Comparison of ENCODE assay signal across 16 cellular contexts in genomic region chr2:9108210-9108967, GRCh38.
A peak's percentile ranks its signal among the peaks of the same experiment; 100 is the strongest.
DNase-seq lines count a peak whose midpoint lies in the region; ATAC-seq and TF ChIP-seq lines count a peak whose summit lies in the region.
"Had no signal": no experiment of that assay in that cellular context is flagged by ENCODE, and none has a peak within 500 bp of the region (broad histone marks: within the 10 kb centered on the region; RNA-seq: fewer than 3 reads in every experiment).

No MANE protein-coding gene starts in this region.

- no peaks in the 10 kb centered on the region for H3K27me3 ChIP-seq in upper lobe of left lung
- H3K27me3 ChIP-seq: brain microvascular endothelial cell had no signal

- no peak for TF ChIP-seq EP300 in upper lobe of left lung (IDR thresholded peaks at IDR 0.05)

- H3K9me3 ChIP-seq in upper lobe of left lung, result no peaks in the 10 kb centered on the region

- H3K4me3 ChIP-seq in upper lobe of left lung, result no peak overlapping the region
- H3K4me3 ChIP-seq: PC-9 had no signal

- peak in 1 of 2 donors; percentile 0 for ATAC-seq in upper lobe of left lung (ENCODE audit: low FRiP score in 2 of 2)
- ATAC-seq in GM18498 (IDR thresholded peaks at IDR 0.05; ENCODE audit: unreplicated experiment), result no peak
- ATAC-seq: activated T-helper 17 cell treated with anti-CD3 and anti-CD28 coated beads, Interleukin-2, amount 50 U/mL, for 72 hours had no signal

- H3K27ac ChIP-seq in upper lobe of left lung, result peak overlapping the region; percentile 67 to 82 (median 73)
- H3K27ac ChIP-seq: brain microvascular endothelial cell, KMS-11, PC-9 had no signal

- DNase-seq in NCI-H2029 (lab: John Stamatoyannopoulos, UW) (peak; percentile 27), NCI-H2029 treated with DMSO at 0.1 percent for 48 hours (lab: John Stamatoyannopoulos, UW) (no peak), SHP77 treated with DMSO at 0.1 percent for 48 hours (lab: John Stamatoyannopoulos, UW) (peak; percentile 87), left kidney (ENCODE audit: low read depth, low spot score) (peak; percentile 53), upper lobe of left lung (peak in 1 of 2 donors; percentile 44), GM19240 (ENCODE audit: insufficient read length, low spot score) (no peak), ecto neural progenitor cell (ENCODE audit: low spot score) (no peak)
- DNase-seq: activated CD4-positive, alpha-beta T cell treated with anti-CD3 and anti-CD28 coated beads, Interleukin-2, amount 10 ng/mL, durations not matched to agents 24 days and 14 days; brain microvascular endothelial cell; head of caudate nucleus; NCI-H2227 treated with DMSO at 0.1 percent for 48 hours; stimulated activated CD4-positive, alpha-beta T cell treated with anti-CD3 and anti-CD28 coated beads, Interleukin-15, amount 100 ng/mL, for 24 hours had no signal

- no peaks in the 10 kb centered on the region for H3K36me3 ChIP-seq in upper lobe of left lung
- H3K36me3 ChIP-seq: brain microvascular endothelial cell had no signal

- TF ChIP-seq POLR2A in upper lobe of left lung (IDR thresholded peaks at IDR 0.05), result no peak

- TF ChIP-seq CTCF in upper lobe of left lung (IDR thresholded peaks at IDR 0.05), result no peak

- WGBS in upper lobe of left lung, 2 donors, result 74% methylated on average over 3 to 11 of the region's 11 CpGs

- H3K4me1 ChIP-seq in upper lobe of left lung, result peaks cover 18 to 33% (median 27%) of the 10 kb centered on the region in 4 donors

Comparison
In these comparisons a context has a peak if more than half of its experiments do, and no peak if none do; other contexts are left out.
1. DNase-seq: peak in NCI-H2029 (single experiment), SHP77 treated with DMSO at 0.1 percent for 48 hours (single experiment) and left kidney (single experiment); none in NCI-H2029 treated with DMSO at 0.1 percent for 48 hours (single experiment), GM19240 (single experiment) and ecto neural progenitor cell (single experiment).